In genomic region chr4:72969957-72970356, GRCh38 we compare ENCODE assay signal across 18 cellular contexts.
DNase-seq lines count a peak whose midpoint lies in the region; ATAC-seq, FAIRE-seq and TF ChIP-seq lines count a peak whose summit lies in the region.
"Had no signal": no experiment of that assay in that cellular context is flagged by ENCODE, and none has a peak within 500 bp of the region (broad histone marks: within the 10 kb centered on the region; RNA-seq: fewer than 3 reads in every experiment).

No MANE protein-coding gene starts in this region.

- no peaks in the 10 kb centered on the region for H3K79me2 ChIP-seq in hepatocyte

- TF ChIP-seq POLR2A in GM12892 (IDR thresholded peaks at IDR 0.05; ENCODE audit: low read depth, low read length): no peak
- no peak for TF ChIP-seq POLR2A in suprapubic skin (IDR thresholded peaks at IDR 0.05)

- DNase-seq in G401 (ENCODE audit: low spot score): peak; percentile 2
- DNase-seq in choroid plexus epithelial cell (ENCODE audit: low read depth): peak; percentile 42
- peak; percentile 21 for DNase-seq in hepatocyte (ENCODE audit: low spot score)
- peak; percentile 5 for DNase-seq in putamen (ENCODE audit: low spot score)
- DNase-seq in endodermal cell: no peak
- no peak for DNase-seq in GM12892 (ENCODE audit: insufficient read length)
- no peak for DNase-seq in activated T-cell treated with anti-CD3 and anti-CD28 coated beads, Interleukin-2, amount 50 U/mL, for 4 hours
- no peak for DNase-seq in suprapubic skin (ENCODE audit: low spot score in 2 of 2)
- DNase-seq: activated CD4-positive, CD25-positive, alpha-beta regulatory T cell; activated naive CD8-positive, alpha-beta T cell treated with anti-CD3 and anti-CD28 coated beads, Interleukin-2, amount 50 U/mL, for 24 hours; AML-193; DMS 273 treated with DMSO at 0.1 percent for 48 hours; dorsolateral prefrontal cortex; glutamatergic neuron; NCI-H1092 treated with DMSO at 0.1 percent for 48 hours; OCI-M1; stimulated activated CD4-positive, alpha-beta T cell treated with anti-CD3 and anti-CD28 coated beads, Interleukin-12 subunit alpha, Interleukin-12 subunit beta, amount 100 ng/mL, for 4 hours; T-cell had no signal

- no peak overlapping the region for H3K27ac Mint-ChIP-seq in endodermal cell
- H3K27ac Mint-ChIP-seq: activated naive CD8-positive, alpha-beta T cell treated with anti-CD3 and anti-CD28 coated beads, Interleukin-2, amount 50 U/mL, for 24 hours; T-cell had no signal

- H3K9me3 ChIP-seq in hepatocyte (ENCODE audit: low read depth): no peaks in the 10 kb centered on the region
- H3K9me3 ChIP-seq in endodermal cell (ENCODE audit: control insufficient read depth, low read length): no peaks in the 10 kb centered on the region
- no peaks in the 10 kb centered on the region for H3K9me3 ChIP-seq in suprapubic skin

- H3K27me3 ChIP-seq in hepatocyte (no peaks in the 10 kb centered on the region), endodermal cell (ENCODE audit: control insufficient read depth, insufficient read depth, low read length, poor library complexity, severe bottlenecking) (no peaks in the 10 kb centered on the region), suprapubic skin (no peaks in the 10 kb centered on the region)
- H3K27me3 ChIP-seq: dorsolateral prefrontal cortex had no signal

- no peaks in the 10 kb centered on the region for H3K9me3 Mint-ChIP-seq in endodermal cell
- H3K9me3 Mint-ChIP-seq in activated T-cell treated with anti-CD3 and anti-CD28 coated beads, Interleukin-2, amount 50 U/mL, for 4 hours: no peaks in the 10 kb centered on the region
- H3K9me3 Mint-ChIP-seq: T-cell had no signal

- no peak for ATAC-seq in activated T-cell treated with anti-CD3 and anti-CD28 coated beads, Interleukin-2, amount 50 U/mL, for 4 hours
- ATAC-seq: activated naive CD8-positive, alpha-beta T cell treated with anti-CD3 and anti-CD28 coated beads, Interleukin-2, amount 50 U/mL, for 24 hours; T-cell had no signal

- no peak overlapping the region for H3K9ac ChIP-seq in endodermal cell (ENCODE audit: extremely low read depth, low read length, poor library complexity, severe bottlenecking)

- H4K20me1 ChIP-seq in hepatocyte (ENCODE audit: insufficient read depth, poor library complexity, severe bottlenecking): no peaks in the 10 kb centered on the region

- H3K4me1 Mint-ChIP-seq in endodermal cell: no peaks in the 10 kb centered on the region
- peaks cover 2% of the 10 kb centered on the region for H3K4me1 Mint-ChIP-seq in activated T-cell treated with anti-CD3 and anti-CD28 coated beads, Interleukin-2, amount 50 U/mL, for 4 hours (ENCODE audit: low read depth)

- H3K36me3 Mint-ChIP-seq in endodermal cell (ENCODE audit: low read depth): no peaks in the 10 kb centered on the region
- no peaks in the 10 kb centered on the region for H3K36me3 Mint-ChIP-seq in activated T-cell treated with anti-CD3 and anti-CD28 coated beads, Interleukin-2, amount 50 U/mL, for 4 hours (ENCODE audit: insufficient read depth)
- H3K36me3 Mint-ChIP-seq: T-cell had no signal

- TF ChIP-seq EP300 in suprapubic skin (IDR thresholded peaks at IDR 0.05): no peak

- WGBS in hepatocyte (ENCODE audit: low lambda C conversion rate, missing lambda C conversion rate): 57% methylated on average over 1 of the region's 1 CpG
- 50 to 84% methylated on average over 1 of the region's 1 CpG for WGBS in endodermal cell (ENCODE audit: insufficient coverage in 1 of 2, insufficient read length in 1 of 2), 2 experiments
- WGBS in suprapubic skin: 18% methylated on average over 1 of the region's 1 CpG

- no peaks in the 10 kb centered on the region for H3K9me2 ChIP-seq in hepatocyte (replicated peaks; ENCODE audit: insufficient read depth)

- H3K4me3 Mint-ChIP-seq in endodermal cell: no peak overlapping the region
- H3K4me3 Mint-ChIP-seq in activated T-cell treated with anti-CD3 and anti-CD28 coated beads, Interleukin-2, amount 50 U/mL, for 4 hours: no peak overlapping the region
- H3K4me3 Mint-ChIP-seq: activated naive CD8-positive, alpha-beta T cell treated with anti-CD3 and anti-CD28 coated beads, Interleukin-2, amount 50 U/mL, for 24 hours; T-cell had no signal

- no peaks in the 10 kb centered on the region for H3K36me3 ChIP-seq in hepatocyte (replicated peaks; ENCODE audit: insufficient read depth, low read depth)
- no peaks in the 10 kb centered on the region for H3K36me3 ChIP-seq in endodermal cell (ENCODE audit: control insufficient read depth, insufficient read depth, low read length)
- no peaks in the 10 kb centered on the region for H3K36me3 ChIP-seq in suprapubic skin

- TF ChIP-seq CTCF in choroid plexus epithelial cell (conservative IDR thresholded peaks at IDR 0.05; ENCODE audit: low read depth, low read length): no peak
- TF ChIP-seq CTCF in hepatocyte (IDR thresholded peaks at IDR 0.05; ENCODE audit: poor library complexity): no peak
- TF ChIP-seq CTCF in endodermal cell (conservative IDR thresholded peaks at IDR 0.05): no peak
- no peak for TF ChIP-seq CTCF in suprapubic skin (IDR thresholded peaks at IDR 0.05)

- no peak overlapping the region for H3K4me2 ChIP-seq in hepatocyte

- no peak overlapping the region for H2AFZ ChIP-seq in hepatocyte

- H3K4me1 ChIP-seq in hepatocyte (ENCODE audit: insufficient read depth): peaks cover 3% of the 10 kb centered on the region
- no peaks in the 10 kb centered on the region for H3K4me1 ChIP-seq in endodermal cell (ENCODE audit: control insufficient read depth, insufficient read depth, low read length)
- H3K4me1 ChIP-seq in suprapubic skin: no peaks in the 10 kb centered on the region

- H3K27ac ChIP-seq in hepatocyte: no peak overlapping the region
- no peak overlapping the region for H3K27ac ChIP-seq in endodermal cell (ENCODE audit: low read depth, low read length)
- no peak overlapping the region for H3K27ac ChIP-seq in suprapubic skin

- no peak for FAIRE-seq in GM12892 (lab: Jason Lieb, UNC)

- H3K27me3 Mint-ChIP-seq in endodermal cell (ENCODE audit: insufficient read depth): no peaks in the 10 kb centered on the region
- peaks cover 10% of the 10 kb centered on the region for H3K27me3 Mint-ChIP-seq in activated T-cell treated with anti-CD3 and anti-CD28 coated beads, Interleukin-2, amount 50 U/mL, for 4 hours (ENCODE audit: low read depth)

- H3K4me3 ChIP-seq in choroid plexus epithelial cell (ENCODE audit: low read depth, low read length) (no peak overlapping the region), hepatocyte (no peak overlapping the region), endodermal cell (ENCODE audit: low read length) (no peak overlapping the region), suprapubic skin (no peak overlapping the region)
- H3K4me3 ChIP-seq: dorsolateral prefrontal cortex had no signal

- in situ Hi-C loops in G401 (cut with HindIII; ENCODE audit: low sequenced_read_pairs): no loop called here

Comparison
In these comparisons a context has a peak if more than half of its experiments do, and no peak if none do; other contexts are left out.
1. DNase-seq: peak in G401 (single experiment), choroid plexus epithelial cell (single experiment), hepatocyte (single experiment) and putamen (single experiment); none in endodermal cell (single experiment), GM12892 (single experiment), activated T-cell treated with anti-CD3 and anti-CD28 coated beads, Interleukin-2, amount 50 U/mL, for 4 hours (single experiment) and suprapubic skin (0 of 2).